ENCODE assay signal across 8 cellular contexts in the genomic region with DNA sequence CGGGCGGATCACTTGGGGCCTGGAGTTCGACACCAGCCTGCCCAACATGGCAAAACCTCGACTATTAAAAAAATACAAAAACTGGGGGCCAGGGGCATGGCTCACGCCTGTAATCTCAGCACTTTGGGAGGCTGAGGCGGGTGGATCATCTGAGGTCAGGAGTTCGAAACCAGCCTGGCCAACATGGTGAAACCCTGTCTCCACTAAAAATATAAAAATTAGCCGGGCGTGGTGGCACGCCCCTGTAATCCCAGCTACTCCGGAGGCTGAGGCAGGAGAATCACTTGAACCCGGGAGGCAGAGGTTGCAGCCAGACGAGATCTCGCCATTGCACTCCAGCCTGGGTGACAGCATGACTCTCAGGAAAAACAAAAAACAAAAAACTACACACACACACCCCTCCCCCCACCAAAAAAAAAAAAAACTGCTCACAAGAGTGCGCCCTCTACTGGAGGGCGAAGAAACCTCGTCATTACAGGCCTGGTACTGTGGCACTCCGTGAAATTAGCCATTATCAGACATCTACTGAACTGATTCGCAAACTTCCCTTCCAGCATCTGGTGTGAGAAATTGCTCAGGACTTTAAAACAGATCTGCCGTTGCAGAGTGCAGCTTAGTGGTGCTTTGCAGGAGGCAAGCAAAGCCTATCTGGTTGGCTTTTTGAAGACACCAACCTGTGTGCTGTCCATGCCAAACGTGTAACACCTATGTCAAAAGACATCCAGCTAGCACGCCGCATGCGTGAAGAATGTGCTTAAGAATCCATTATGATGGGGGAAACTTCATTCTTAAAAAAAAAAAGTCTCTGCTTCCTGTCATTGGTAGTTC. TPM values are rescaled to one million over a fixed set of nuclear protein-coding genes. Genes with fewer than 3 reads are reported as not detected.
DNase-seq lines count a peak whose midpoint lies in the region; ATAC-seq and TF ChIP-seq lines count a peak whose summit lies in the region.

No MANE protein-coding gene starts in this region.

- TF ChIP-seq CTCF in foreskin keratinocyte (conservative IDR thresholded peaks at IDR 0.05), result peak; percentile 74
- TF ChIP-seq CTCF in parathyroid adenoma (IDR thresholded peaks at IDR 0.05), result peak; percentile 95

- ATAC-seq in foreskin keratinocyte, result peak; percentile 43
- ATAC-seq in HG02981 (IDR thresholded peaks at IDR 0.05; ENCODE audit: unreplicated experiment), result no peak

- peak overlapping the region; percentile 14 for H3K4me2 ChIP-seq in parathyroid adenoma (ENCODE audit: low read length)

- H3K27me3 ChIP-seq in foreskin keratinocyte, result no peaks in the 10 kb centered on the region
- no peaks in the 10 kb centered on the region for H3K27me3 ChIP-seq in parathyroid adenoma (ENCODE audit: control insufficient read depth, insufficient read depth, low read length)

- TF ChIP-seq POLR2A in Raji (IDR thresholded peaks at IDR 0.05; ENCODE audit: insufficient read depth, low read depth, low read length), result peak; percentile 35; the same call in 1 of the 2 replicates

- H3K79me2 ChIP-seq in parathyroid adenoma, result no peaks in the 10 kb centered on the region

- H3K27ac ChIP-seq in foreskin keratinocyte (no peak overlapping the region), parathyroid adenoma (no peak overlapping the region)

- peak overlapping the region; percentile 12 for H2AFZ ChIP-seq in parathyroid adenoma

- H3K9me3 ChIP-seq in parathyroid adenoma (ENCODE audit: control insufficient read depth, low read length), result no peaks in the 10 kb centered on the region

- no peaks in the 10 kb centered on the region for H3K36me3 ChIP-seq in parathyroid adenoma (ENCODE audit: control insufficient read depth, insufficient read depth, low read length)

- DNase-seq in EL, result peak; percentile 62
- DNase-seq in KG1 (lab: John Stamatoyannopoulos, UW), result peak; percentile 21
- DNase-seq in activated effector memory CD4-positive, alpha-beta T cell treated with anti-CD3 and anti-CD28 coated beads, Interleukin-2, amount 50 U/mL, for 16 hours, result peak; percentile 82
- peak in 1 of 2 donors; percentile 24 for DNase-seq in foreskin keratinocyte
- no peak for DNase-seq in HuH-7.5 (ENCODE audit: low spot score)

- no peak overlapping the region for H3K9ac ChIP-seq in parathyroid adenoma

- no peak overlapping the region for H3K4me3 ChIP-seq in parathyroid adenoma (ENCODE audit: low read depth, low read length)

- H3K4me1 ChIP-seq in foreskin keratinocyte (peaks cover 11% of the 10 kb centered on the region), parathyroid adenoma (peaks cover 4% of the 10 kb centered on the region)

RNA-seq across cellular contexts. Expression of a gene that starts 7.7 kb away (rescaled TPM):
- total RNA-seq in foreskin keratinocyte, result 2.3 and 2.6 TPM in 2 replicates
- polyA plus RNA-seq in foreskin keratinocyte, result 2.7 and 3.4 TPM in 2 replicates

RNA-seq across cellular contexts. Expression of a gene that starts 9.0 kb away (rescaled TPM):
- total RNA-seq in foreskin keratinocyte, result 25.0 and 27.2 TPM in 2 replicates
- polyA plus RNA-seq in foreskin keratinocyte, result 23.5 and 24.8 TPM in 2 replicates

RNA-seq across cellular contexts. Expression of a gene that starts 11.7 kb away (rescaled TPM):
- 29.1 and 30.6 TPM in 2 replicates for total RNA-seq in foreskin keratinocyte
- 16.4 and 18.1 TPM in 2 replicates for polyA plus RNA-seq in foreskin keratinocyte

RNA-seq across cellular contexts. Expression of a gene that starts 26.3 kb away (rescaled TPM):
- total RNA-seq in foreskin keratinocyte, result 81.4 and 84.3 TPM in 2 replicates
- polyA plus RNA-seq in foreskin keratinocyte, result 140 and 149 TPM in 2 replicates

RNA-seq across cellular contexts. Expression of a gene that starts 57.2 kb away (rescaled TPM):
- total RNA-seq in foreskin keratinocyte, result not detected in 2 replicates
- 0.04 and 0.17 TPM in 2 replicates for polyA plus RNA-seq in foreskin keratinocyte
